ENCODE assay signal across 8 cellular contexts in genomic region chr11:57336111-57336666, GRCh38.
DNase-seq lines count a peak whose midpoint lies in the region; TF ChIP-seq lines count a peak whose summit lies in the region.

No MANE protein-coding gene starts in this region.

- H3K9me3 Mint-ChIP-seq in nephron progenitor cell: no peaks in the 10 kb centered on the region

- peak overlapping the region; percentile 92 for H3K4me3 Mint-ChIP-seq in nephron progenitor cell

- H3K27me3 Mint-ChIP-seq in nephron progenitor cell (ENCODE audit: low read depth, poor library complexity): no peaks in the 10 kb centered on the region

- H3K27me3 ChIP-seq in GM06990 (replicated peaks; ENCODE audit: control insufficient read depth, insufficient read depth, low read length): no peaks in the 10 kb centered on the region

- H3K27ac ChIP-seq in cingulate gyrus (ENCODE audit: low read depth, low read length): peak overlapping the region; percentile 52

- H3K4me3 ChIP-seq in GM06990 (replicated peaks; ENCODE audit: low read depth, low read length): peak overlapping the region; percentile 79

- H3K27ac Mint-ChIP-seq in nephron progenitor cell: peak overlapping the region; percentile 95

- H3K4me1 Mint-ChIP-seq in nephron progenitor cell: peaks cover 76% of the 10 kb centered on the region

- no peak for TF ChIP-seq CTCF in GM06990 (IDR thresholded peaks at IDR 0.05; ENCODE audit: insufficient read depth, low read length, poor library complexity, severe bottlenecking)
- TF ChIP-seq CTCF in nephron progenitor cell (IDR thresholded peaks at IDR 0.05): no peak

- peaks cover 29% of the 10 kb centered on the region for H3K36me3 Mint-ChIP-seq in nephron progenitor cell (ENCODE audit: low read depth)

- no peak for DNase-seq in GM06990 (ENCODE audit: extremely low read depth, insufficient read length)
- DNase-seq in NCI-H69 (lab: John Stamatoyannopoulos, UW): peak; percentile 43
- no peak for DNase-seq in nephron progenitor cell
- no peak for DNase-seq in EL
- no peak for DNase-seq in NCI-H82 (lab: John Stamatoyannopoulos, UW)
- DNase-seq in NCI-H187 (lab: John Stamatoyannopoulos, UW): no peak
- no peak for DNase-seq in SW 1271 (lab: John Stamatoyannopoulos, UW)

- peaks cover 14% of the 10 kb centered on the region for H3K36me3 ChIP-seq in GM06990 (ENCODE audit: control insufficient read depth, insufficient read depth, low read length)
